Comparison of ENCODE assay signal across 14 cellular contexts in genomic region chr3:63951492-63951891, GRCh38. TPM values are rescaled to one million over a fixed set of nuclear protein-coding genes. Genes with fewer than 3 reads are reported as not detected.
DNase-seq lines count a peak whose midpoint lies in the region; ATAC-seq, FAIRE-seq and TF ChIP-seq lines count a peak whose summit lies in the region.
"Had no signal": no experiment of that assay in that cellular context is flagged by ENCODE, and none has a peak within 500 bp of the region (broad histone marks: within the 10 kb centered on the region; RNA-seq: fewer than 3 reads in every experiment).

No MANE protein-coding gene starts in this region.

- peak overlapping the region; percentile 79 for H3K4me3 Mint-ChIP-seq in activated naive CD8-positive, alpha-beta T cell treated with anti-CD3 and anti-CD28 coated beads, Interleukin-2, amount 10 ng/mL, durations not matched to agents 7 days and 5 days

- POLR2A ChIA-PET in activated naive CD8-positive, alpha-beta T cell treated with anti-CD3 and anti-CD28 coated beads, Interleukin-2, amount 10 ng/mL, durations not matched to agents 7 days and 5 days (lab: Charles Lee), result interaction anchor here (1.1 to 1.4 kb wide), 2 partner anchors 15 to 40 kb away, joined by 3 to 4 read pairs; partner anchors contain the start of gene SCAANT1

- peaks cover 43% of the 10 kb centered on the region for H3K4me1 ChIP-seq in ACC112 (ENCODE audit: control insufficient read depth, insufficient read depth, low read length, unreplicated experiment)
- no peaks in the 10 kb centered on the region for H3K4me1 ChIP-seq in testis

- H3K9me3 ChIP-seq in testis, result no peaks in the 10 kb centered on the region

- no peak for DNase-seq in GM19239 (ENCODE audit: insufficient read length, low spot score)
- DNase-seq in activated naive CD8-positive, alpha-beta T cell treated with anti-CD3 and anti-CD28 coated beads, Interleukin-2, amount 10 ng/mL, durations not matched to agents 7 days and 5 days, result no peak
- DNase-seq in GM19240 (ENCODE audit: insufficient read length, low spot score), result no peak
- no peak for DNase-seq in sciatic nerve (ENCODE audit: low spot score)
- no peak for DNase-seq in lower leg skin (ENCODE audit: low spot score in 2 of 2)
- DNase-seq in testis, result no peak
- DNase-seq: anterior cingulate cortex, naive B cell, NCI-H187, RPMI8226, substantia nigra had no signal

- WGBS in lower leg skin, 2 donors, result 46 to 48% methylated on average over 1 of the region's 1 CpG
- 63 to 81% methylated on average over 1 of the region's 1 CpG for WGBS in testis, 2 donors

- H2AFZ ChIP-seq in ACC112 (ENCODE audit: low read length, unreplicated experiment), result no peak overlapping the region

- 0 out of 2 replicates have a peak, but pooled peaks cover 4% of the 10 kb centered on the region for H3K36me3 ChIP-seq in ACC112 (ENCODE audit: insufficient read depth, low read length)
- H3K36me3 ChIP-seq in testis (ENCODE audit: low read depth, missing control alignments), result no peaks in the 10 kb centered on the region

- peaks cover 56% of the 10 kb centered on the region for H3K79me2 ChIP-seq in ACC112 (ENCODE audit: control insufficient read depth, insufficient read depth, low read length, unreplicated experiment)

- peak overlapping the region; percentile 87 for H3K27ac Mint-ChIP-seq in activated naive CD8-positive, alpha-beta T cell treated with anti-CD3 and anti-CD28 coated beads, Interleukin-2, amount 10 ng/mL, durations not matched to agents 7 days and 5 days

- peak overlapping the region; percentile 2; the same call in 1 of the 2 replicates for H3K27ac ChIP-seq in ACC112 (ENCODE audit: low read depth, low read length)
- H3K27ac ChIP-seq in testis, result no peak overlapping the region

- H3K4me3 ChIP-seq in ACC112 (ENCODE audit: low read depth, low read length) (peak overlapping the region; percentile 6; the same call in 1 of the 2 replicates), lower leg skin (ENCODE audit: low read depth, poor library complexity, severe bottlenecking) (no peak overlapping the region), testis (no peak overlapping the region)

- H3K27me3 ChIP-seq in ACC112 (ENCODE audit: insufficient read depth, low read length) (no peaks in the 10 kb centered on the region), testis (no peaks in the 10 kb centered on the region)

- peaks cover 24% of the 10 kb centered on the region for H3K4me1 Mint-ChIP-seq in activated naive CD8-positive, alpha-beta T cell treated with anti-CD3 and anti-CD28 coated beads, Interleukin-2, amount 10 ng/mL, durations not matched to agents 7 days and 5 days

- no peak for TF ChIP-seq CTCF in lower leg skin (IDR thresholded peaks at IDR 0.05)
- no peak for TF ChIP-seq CTCF in testis (IDR thresholded peaks at IDR 0.05)

- H3K27me3 Mint-ChIP-seq in activated naive CD8-positive, alpha-beta T cell treated with anti-CD3 and anti-CD28 coated beads, Interleukin-2, amount 10 ng/mL, durations not matched to agents 7 days and 5 days, result no peaks in the 10 kb centered on the region
- H3K27me3 Mint-ChIP-seq: naive B cell had no signal

- FAIRE-seq in GM19239 (lab: Jason Lieb, UNC), result peak; percentile 81
- FAIRE-seq: endothelial cell of umbilical vein had no signal

- TF ChIP-seq POLR2A in lower leg skin (IDR thresholded peaks at IDR 0.05), result no peak
- no peak for TF ChIP-seq POLR2A in testis (IDR thresholded peaks at IDR 0.05)

- peaks cover 17% of the 10 kb centered on the region for H3K36me3 Mint-ChIP-seq in activated naive CD8-positive, alpha-beta T cell treated with anti-CD3 and anti-CD28 coated beads, Interleukin-2, amount 10 ng/mL, durations not matched to agents 7 days and 5 days

- ATAC-seq in HG03196 (IDR thresholded peaks at IDR 0.05; ENCODE audit: unreplicated experiment) (peak; percentile 45), sciatic nerve (no peak)
- ATAC-seq in activated naive CD8-positive, alpha-beta T cell treated with anti-CD3 and anti-CD28 coated beads, Interleukin-2, amount 10 ng/mL, durations not matched to agents 7 days and 5 days (ENCODE audit: low read depth), result no peak

- intact Hi-C loops in sciatic nerve (cut with DNase I), result no loop called here
- intact Hi-C loops in lower leg skin (cut with DNase I; ENCODE audit: low total_unique reads), result loop anchor here (10.0 kb wide), 1 partner anchor 63 kb away; no protein-coding TSS in a partner anchor
- intact Hi-C loops in testis (cut with DNase I; ENCODE audit: low total_unique reads), result no loop called here

- H3K9me3 Mint-ChIP-seq in activated naive CD8-positive, alpha-beta T cell treated with anti-CD3 and anti-CD28 coated beads, Interleukin-2, amount 10 ng/mL, durations not matched to agents 7 days and 5 days, result no peaks in the 10 kb centered on the region
- H3K9me3 Mint-ChIP-seq: naive B cell had no signal

RNA-seq across cellular contexts. Expression of gene SCAANT1, which starts 39.3 kb away (rescaled TPM):
- total RNA-seq in activated naive CD8-positive, alpha-beta T cell treated with anti-CD3 and anti-CD28 coated beads, Interleukin-2, amount 10 ng/mL, durations not matched to agents 7 days and 5 days, result 1 to 10 TPM in 1 of 2 experiments, not detected in 1; 1.8 TPM
- total RNA-seq in sciatic nerve, result not detected
- total RNA-seq in lower leg skin, result not detected
- not detected for total RNA-seq in testis
- 4.4 TPM for polyA plus RNA-seq in testis (ENCODE audit: insufficient read depth, low read depth, low replicate concordance)
- total RNA-seq: endothelial cell of umbilical vein had no signal
- polyA plus RNA-seq: endothelial cell of umbilical vein had no signal
